ENCODE assay signal across 8 cellular contexts in genomic region chr10:26367771-26368170, GRCh38.
A peak's percentile ranks its signal among the peaks of the same experiment; 100 is the strongest.
DNase-seq lines count a peak whose midpoint lies in the region; ATAC-seq and TF ChIP-seq lines count a peak whose summit lies in the region.

No MANE protein-coding gene starts in this region.

- no peaks in the 10 kb centered on the region for H3K9me3 ChIP-seq in adrenal gland (replicated peaks in 1 of 3)
- no peaks in the 10 kb centered on the region for H3K9me3 ChIP-seq in ascending aorta

- H3K36me3 ChIP-seq in adrenal gland (replicated peaks in 1 of 2) = no peaks in the 10 kb centered on the region
- H3K36me3 ChIP-seq in ascending aorta = no peaks in the 10 kb centered on the region

- no peak overlapping the region for H3K27ac Mint-ChIP-seq in neural crest cell (ENCODE audit: unreplicated experiment)

- H3K27me3 ChIP-seq in adrenal gland = no peaks in the 10 kb centered on the region
- H3K27me3 ChIP-seq in ascending aorta = no peaks in the 10 kb centered on the region

- H3K36me3 Mint-ChIP-seq in neural crest cell (ENCODE audit: low read depth) = no peaks in the 10 kb centered on the region

- no peaks in the 10 kb centered on the region for H3K9me3 Mint-ChIP-seq in neural crest cell

- intact Hi-C loops in adrenal gland (cut with DNase I) = no loop called here
- intact Hi-C loops in ascending aorta (cut with DNase I) = no loop called here

- TF ChIP-seq POLR2A in adrenal gland (IDR thresholded peaks at IDR 0.05) = no peak

- H3K4me1 Mint-ChIP-seq in neural crest cell = no peaks in the 10 kb centered on the region

- TF ChIP-seq CTCF in adrenal gland (IDR thresholded peaks at IDR 0.05) (no peak), neural crest cell (conservative IDR thresholded peaks at IDR 0.05) (no peak), ascending aorta (IDR thresholded peaks at IDR 0.05) (no peak)

- H3K4me3 Mint-ChIP-seq in neural crest cell = no peak overlapping the region

- H3K4me1 ChIP-seq in adrenal gland (replicated peaks in 1 of 2) = no peaks in the 10 kb centered on the region
- no peaks in the 10 kb centered on the region for H3K4me1 ChIP-seq in ascending aorta

- H3K4me3 ChIP-seq in adrenal gland (no peak overlapping the region), ascending aorta (no peak overlapping the region)

- WGBS in adrenal gland, 4 donors = 4 to 13% (median 7%) methylated on average over 3 of the region's 3 CpGs

- peaks cover 54% of the 10 kb centered on the region for H3K27me3 Mint-ChIP-seq in neural crest cell (ENCODE audit: low read depth)

- ATAC-seq in GM18502 (IDR thresholded peaks at IDR 0.05; ENCODE audit: poor library complexity, unreplicated experiment) = peak; percentile 37
- no peak for ATAC-seq in GM19467 (IDR thresholded peaks at IDR 0.05; ENCODE audit: unreplicated experiment)

- H3K27ac ChIP-seq in adrenal gland = no peak overlapping the region
- H3K27ac ChIP-seq in ascending aorta = no peak overlapping the region

- DNase-seq in NCI-H226 (peak; percentile 71), adrenal gland (peak in 5 of 7 donors; percentile 20 to 32 (median 24)), neural crest cell (ENCODE audit: low read depth, low spot score) (peak; percentile 61), ascending aorta (ENCODE audit: low spot score in 2 of 2) (no peak), NCI-H187 (lab: John Stamatoyannopoulos, UW) (no peak), NCI-H446 (lab: John Stamatoyannopoulos, UW) (no peak)

Comparison
In these comparisons a context has a peak if more than half of its experiments do, and no peak if none do; other contexts are left out.
1. DNase-seq: peak in NCI-H226 (single experiment), adrenal gland (5 of 7) and neural crest cell (single experiment); none in ascending aorta (0 of 2), NCI-H187 (0 of 2) and NCI-H446 (0 of 2).